In genomic region chr7:138625849-138626230, GRCh38 we compare ENCODE assay signal across 9 cellular contexts.
DNase-seq lines count a peak whose midpoint lies in the region; ATAC-seq lines count a peak whose summit lies in the region.
"Had no signal": no experiment of that assay in that cellular context is flagged by ENCODE, and none has a peak within 500 bp of the region (broad histone marks: within the 10 kb centered on the region; RNA-seq: fewer than 3 reads in every experiment).

No MANE protein-coding gene starts in this region.

- peaks cover 21 to 31% (median 27%) of the 10 kb centered on the region in 4 donors for H3K4me1 Mint-ChIP-seq in CD4-positive, alpha-beta memory T cell

- H3K27me3 ChIP-seq in CD4-positive, alpha-beta memory T cell (ENCODE audit: insufficient read depth, low read length), result no peaks in the 10 kb centered on the region

- DNase-seq in CD4-positive, alpha-beta memory T cell, result peak in 3 of 5 donors; percentile 7 to 17 (median 8)
- DNase-seq in NCI-H2196 treated with DMSO at 0.1 percent for 48 hours (lab: John Stamatoyannopoulos, UW; ENCODE audit: unreplicated experiment) (peak; percentile 60), Right ventricle myocardium inferior (ENCODE audit: missing footprints) (no peak)
- DNase-seq in activated naive CD4-positive, alpha-beta T cell treated with anti-CD3 and anti-CD28 coated beads, Interleukin-2, amount 50 U/mL, for 72 hours (ENCODE audit: low spot score in 2 of 2), result no peak
- DNase-seq in stimulated activated CD4-positive, alpha-beta T cell treated with anti-CD3 and anti-CD28 coated beads, Interleukin-4, amount 100 ng/mL, for 1 hour, result no peak
- DNase-seq in NK-92 treated with Interleukin-12 subunit alpha and Interleukin-12 subunit beta, amount 100 ng/mL, for 24 hours (lab: John Stamatoyannopoulos, UW), result no peak
- DNase-seq: islet precursor cell had no signal

- no peaks in the 10 kb centered on the region for H3K9me3 ChIP-seq in CD4-positive, alpha-beta memory T cell (ENCODE audit: control insufficient read depth in 1 of 2, low read length in 2 of 2)

- intact Hi-C loops in CD4-positive, alpha-beta memory T cell (cut with micrococcal nuclease), result no loop called here
- intact Hi-C loops in Right ventricle myocardium inferior (cut with DNase I), result no loop called here

- ATAC-seq in GM21619 (IDR thresholded peaks at IDR 0.05; ENCODE audit: unreplicated experiment) (peak; percentile 33), HG03469 (IDR thresholded peaks at IDR 0.05; ENCODE audit: unreplicated experiment) (no peak), Right ventricle myocardium inferior (no peak)
- peak; percentile 23 to 59 for ATAC-seq in activated naive CD4-positive, alpha-beta T cell treated with anti-CD3 and anti-CD28 coated beads, Interleukin-2, amount 50 U/mL, for 72 hours

- peak overlapping the region in 5 of 8 donors; percentile 26 to 83 (median 75) for H3K4me3 Mint-ChIP-seq in CD4-positive, alpha-beta memory T cell

- no peak overlapping the region for H3K4me3 ChIP-seq in CD4-positive, alpha-beta memory T cell (ENCODE audit: low read length in 2 of 2)

- POLR2A ChIA-PET in CD4-positive, alpha-beta memory T cell (lab: Charles Lee; ENCODE audit: partially characterized antibody), result interaction anchor here (1.7 kb wide), 1 partner anchor 24 kb away, joined by 4 read pairs; no protein-coding TSS in a partner anchor

- no peak overlapping the region for H3K27ac ChIP-seq in CD4-positive, alpha-beta memory T cell (ENCODE audit: low read depth, low read length)

- H3K27ac Mint-ChIP-seq in CD4-positive, alpha-beta memory T cell, result peak overlapping the region in 5 of 7 donors; percentile 18 to 86 (median 77)
- peak overlapping the region in 1 of 2 donors; percentile 75 for H3K27ac Mint-ChIP-seq in activated naive CD4-positive, alpha-beta T cell treated with anti-CD3 and anti-CD28 coated beads, Interleukin-2, amount 50 U/mL, for 72 hours

- H3K36me3 ChIP-seq in CD4-positive, alpha-beta memory T cell (ENCODE audit: insufficient read depth, low read length), result no peaks in the 10 kb centered on the region

- H3K27me3 Mint-ChIP-seq in CD4-positive, alpha-beta memory T cell, result peaks cover 0 to 3% of the 10 kb centered on the region in 2 donors

- CTCF ChIA-PET in CD4-positive, alpha-beta memory T cell (lab: Charles Lee; ENCODE audit: partially characterized antibody), result interaction anchor here (0.9 to 1.2 kb wide), 3 partner anchors 9 to 113 kb away, joined by 3 to 4 read pairs (median 4); no protein-coding TSS in a partner anchor

- peaks cover 23% of the 10 kb centered on the region for H3K4me1 ChIP-seq in CD4-positive, alpha-beta memory T cell (ENCODE audit: insufficient read depth, low read length)

- no peaks in the 10 kb centered on the region for H3K9me3 Mint-ChIP-seq in CD4-positive, alpha-beta memory T cell
- no peaks in the 10 kb centered on the region for H3K9me3 Mint-ChIP-seq in activated naive CD4-positive, alpha-beta T cell treated with anti-CD3 and anti-CD28 coated beads, Interleukin-2, amount 50 U/mL, for 72 hours

- no peaks in the 10 kb centered on the region for H3K36me3 Mint-ChIP-seq in CD4-positive, alpha-beta memory T cell
- peaks cover 0 to 5% of the 10 kb centered on the region in 2 donors for H3K36me3 Mint-ChIP-seq in activated naive CD4-positive, alpha-beta T cell treated with anti-CD3 and anti-CD28 coated beads, Interleukin-2, amount 50 U/mL, for 72 hours

Comparison
In these comparisons a context has a peak if more than half of its experiments do, and no peak if none do; other contexts are left out.
1. DNase-seq: peak in CD4-positive, alpha-beta memory T cell (3 of 5) and NCI-H2196 treated with DMSO at 0.1 percent for 48 hours (single experiment); none in activated naive CD4-positive, alpha-beta T cell treated with anti-CD3 and anti-CD28 coated beads, Interleukin-2, amount 50 U/mL, for 72 hours (0 of 2), stimulated activated CD4-positive, alpha-beta T cell treated with anti-CD3 and anti-CD28 coated beads, Interleukin-4, amount 100 ng/mL, for 1 hour (single experiment), NK-92 treated with Interleukin-12 subunit alpha and Interleukin-12 subunit beta, amount 100 ng/mL, for 24 hours (single experiment) and Right ventricle myocardium inferior (single experiment).
2. ATAC-seq: peak in GM21619 (single experiment) and activated naive CD4-positive, alpha-beta T cell treated with anti-CD3 and anti-CD28 coated beads, Interleukin-2, amount 50 U/mL, for 72 hours (2 of 2); none in HG03469 (single experiment) and Right ventricle myocardium inferior (single experiment).